9 cellular contexts compared by ENCODE assay signal in the genomic region with DNA sequence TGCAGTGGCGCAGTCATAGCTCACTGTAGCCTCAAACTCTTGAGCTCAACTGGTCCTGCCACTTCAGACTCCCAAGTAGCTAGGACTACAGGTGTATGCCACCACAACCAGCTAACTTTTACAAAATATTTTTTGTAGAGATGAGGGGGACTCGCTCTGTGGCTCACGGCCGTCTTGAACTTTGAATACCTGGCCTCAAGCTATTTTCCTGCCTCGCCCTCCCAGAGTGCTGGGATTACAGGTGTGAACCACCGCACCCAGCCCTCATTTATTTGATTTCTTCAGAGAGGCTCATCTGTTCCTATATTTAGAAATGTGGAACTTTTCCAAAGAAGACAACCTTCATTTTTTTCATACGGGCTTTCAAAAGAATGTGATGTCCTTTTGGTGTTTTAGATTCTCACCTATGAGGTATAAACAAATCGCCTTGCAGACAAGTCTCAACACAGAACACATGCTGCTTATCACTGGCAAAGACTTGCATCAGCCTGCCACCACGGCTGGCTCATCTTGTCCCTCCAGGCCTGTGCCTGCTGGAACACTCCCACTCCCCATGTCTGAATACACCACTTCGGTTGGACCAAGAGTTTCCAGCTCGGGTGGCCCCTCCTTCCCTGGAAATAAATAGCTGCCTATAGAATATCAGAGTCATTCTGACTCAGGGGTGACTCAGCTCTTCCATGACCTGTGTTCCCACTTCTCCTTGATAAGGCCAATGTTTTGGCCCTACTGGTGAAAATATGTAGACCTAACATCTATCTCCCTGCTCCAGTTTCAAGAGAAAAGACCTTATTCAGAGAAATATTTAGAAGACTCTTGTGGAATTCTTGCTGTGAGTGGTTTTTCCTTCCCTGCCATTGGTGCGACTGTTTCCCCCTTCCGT.
DNase-seq lines count a peak whose midpoint lies in the region; ATAC-seq and TF ChIP-seq lines count a peak whose summit lies in the region.
"Had no signal": no experiment of that assay in that cellular context is flagged by ENCODE, and none has a peak within 500 bp of the region (broad histone marks: within the 10 kb centered on the region; RNA-seq: fewer than 3 reads in every experiment).

No MANE protein-coding gene starts in this region.

- H3K27me3 ChIP-seq in mesendoderm (ENCODE audit: insufficient read depth, low read length, poor library complexity): no peaks in the 10 kb centered on the region

- peak; percentile 33 for TF ChIP-seq CTCF in cardiac fibroblast (IDR thresholded peaks at IDR 0.05; ENCODE audit: low read depth, low read length)

- ATAC-seq in stimulated activated naive B cell treated with anti-CD40 and anti-IgM and Interleukin-4, amounts not matched to agents 10 μg/mL and 1 μg/mL and 100 μg/mL, for 72 hours (replicated peaks): peak; percentile 85 to 87
- no peak for ATAC-seq in sciatic nerve
- ATAC-seq in HG03095 (IDR thresholded peaks at IDR 0.05; ENCODE audit: unreplicated experiment): no peak

- H2BK120ac ChIP-seq in mesendoderm (ENCODE audit: low read depth, low read length): peak overlapping the region; percentile 18

- peak; percentile 4 for DNase-seq in activated CD4-positive, CD25-positive, alpha-beta regulatory T cell treated with anti-CD3 and anti-CD28 coated beads, Interleukin-2, amount 50 U/mL, for 16 hours (ENCODE audit: low read depth, low spot score)
- DNase-seq in activated CD4-positive, CD25-positive, alpha-beta regulatory T cell treated with anti-CD3 and anti-CD28 coated beads, Interleukin-2, amount 50 U/mL, for 72 hours: no peak
- DNase-seq in SW480 (ENCODE audit: low spot score) (peak; percentile 100), cardiac fibroblast (ENCODE audit: low read depth in 2 of 2) (peak; percentile 97 to 98), mesendoderm (peak; percentile 97), sciatic nerve (ENCODE audit: low spot score) (no peak)
- DNase-seq in stimulated activated naive B cell treated with anti-CD40 and anti-IgM and Interleukin-4, amounts not matched to agents 10 μg/mL and 1 μg/mL and 100 μg/mL, for 72 hours: peak; percentile 19
- DNase-seq: CD4-positive, CD25-positive, alpha-beta regulatory T cell had no signal

- no peak overlapping the region for H4K8ac ChIP-seq in mesendoderm (ENCODE audit: low read depth, low read length)

- peak overlapping the region; percentile 51 for H3K27ac Mint-ChIP-seq in stimulated activated naive B cell treated with anti-CD40 and anti-IgM and Interleukin-4, amounts not matched to agents 10 μg/mL and 1 μg/mL and 100 μg/mL, for 72 hours

- peak overlapping the region; percentile 45 for H3K56ac ChIP-seq in mesendoderm (ENCODE audit: low read length)

- no peaks in the 10 kb centered on the region for H3K79me1 ChIP-seq in mesendoderm (ENCODE audit: low read length)

- H2AK5ac ChIP-seq in mesendoderm (ENCODE audit: low read length): no peak overlapping the region

- H3K36me3 Mint-ChIP-seq in stimulated activated naive B cell treated with anti-CD40 and anti-IgM and Interleukin-4, amounts not matched to agents 10 μg/mL and 1 μg/mL and 100 μg/mL, for 72 hours: no peaks in the 10 kb centered on the region
- H3K36me3 Mint-ChIP-seq: CD4-positive, CD25-positive, alpha-beta regulatory T cell had no signal

- H3K4ac ChIP-seq in mesendoderm (ENCODE audit: low read depth, low read length): peak overlapping the region; percentile 93

- H3K4me3 ChIP-seq in cardiac fibroblast (replicated peaks in 1 of 2; ENCODE audit: low read depth in 2 of 2, low read length in 2 of 2) (peak overlapping the region in 1 of 2 donors; percentile 6), mesendoderm (ENCODE audit: low read length) (no peak overlapping the region)

- no peak overlapping the region for H3K23ac ChIP-seq in mesendoderm (ENCODE audit: low read length)

- H3K9me3 Mint-ChIP-seq in stimulated activated naive B cell treated with anti-CD40 and anti-IgM and Interleukin-4, amounts not matched to agents 10 μg/mL and 1 μg/mL and 100 μg/mL, for 72 hours: peaks cover 0 to 9% of the 10 kb centered on the region in 2 donors

- H3K36me3 ChIP-seq in mesendoderm (ENCODE audit: control insufficient read depth, insufficient read depth, low read length): no peaks in the 10 kb centered on the region

- H3K4me1 Mint-ChIP-seq in stimulated activated naive B cell treated with anti-CD40 and anti-IgM and Interleukin-4, amounts not matched to agents 10 μg/mL and 1 μg/mL and 100 μg/mL, for 72 hours: peaks cover 6 to 21% of the 10 kb centered on the region in 2 donors

- H3K4me1 ChIP-seq in mesendoderm (ENCODE audit: control insufficient read depth, low read depth, low read length): peaks cover 12% of the 10 kb centered on the region

- H4K5ac ChIP-seq in mesendoderm (ENCODE audit: low read length): no peak overlapping the region

- H3K27ac ChIP-seq in mesendoderm (ENCODE audit: low read depth, low read length): peak overlapping the region; percentile 46

- H3K4me2 ChIP-seq in mesendoderm (ENCODE audit: low read length): no peak overlapping the region

- H3K9ac ChIP-seq in mesendoderm (ENCODE audit: low read length): no peak overlapping the region

- WGBS in mesendoderm (ENCODE audit: extremely low coverage, insufficient coverage, low lambda C conversion rate): no CpG with 5 or more reads among the region's 13 CpGs

- peaks cover 0 to 5% of the 10 kb centered on the region in 2 donors for H3K27me3 Mint-ChIP-seq in stimulated activated naive B cell treated with anti-CD40 and anti-IgM and Interleukin-4, amounts not matched to agents 10 μg/mL and 1 μg/mL and 100 μg/mL, for 72 hours

- H3K18ac ChIP-seq in mesendoderm (ENCODE audit: low read length): peak overlapping the region; percentile 93

- no peak overlapping the region for H2BK5ac ChIP-seq in mesendoderm (ENCODE audit: low read length)

- intact Hi-C loops in sciatic nerve (cut with DNase I): no loop called here

- H3K4me3 Mint-ChIP-seq in stimulated activated naive B cell treated with anti-CD40 and anti-IgM and Interleukin-4, amounts not matched to agents 10 μg/mL and 1 μg/mL and 100 μg/mL, for 72 hours: peak overlapping the region in 1 of 2 donors; percentile 47
- H3K4me3 Mint-ChIP-seq: CD4-positive, CD25-positive, alpha-beta regulatory T cell had no signal

- H3K79me2 ChIP-seq in mesendoderm (ENCODE audit: control insufficient read depth, insufficient read depth, low read length): no peaks in the 10 kb centered on the region

- H2BK15ac ChIP-seq in mesendoderm (replicated peaks; ENCODE audit: low read depth): no peak overlapping the region

Comparison
In these comparisons a context has a peak if more than half of its experiments do, and no peak if none do; other contexts are left out.
1. DNase-seq: peak in activated CD4-positive, CD25-positive, alpha-beta regulatory T cell treated with anti-CD3 and anti-CD28 coated beads, Interleukin-2, amount 50 U/mL, for 16 hours (single experiment), SW480 (single experiment), cardiac fibroblast (2 of 2), mesendoderm (single experiment) and stimulated activated naive B cell treated with anti-CD40 and anti-IgM and Interleukin-4, amounts not matched to agents 10 μg/mL and 1 μg/mL and 100 μg/mL, for 72 hours (single experiment); none in activated CD4-positive, CD25-positive, alpha-beta regulatory T cell treated with anti-CD3 and anti-CD28 coated beads, Interleukin-2, amount 50 U/mL, for 72 hours (single experiment) and sciatic nerve (single experiment).
2. ATAC-seq: peak in stimulated activated naive B cell treated with anti-CD40 and anti-IgM and Interleukin-4, amounts not matched to agents 10 μg/mL and 1 μg/mL and 100 μg/mL, for 72 hours (2 of 2); none in sciatic nerve (single experiment) and HG03095 (single experiment).